20 cellular contexts compared by ENCODE assay signal in genomic region chr10:75507469-75507868, GRCh38.
DNase-seq lines count a peak whose midpoint lies in the region; ATAC-seq, FAIRE-seq and TF ChIP-seq lines count a peak whose summit lies in the region.
"Had no signal": no experiment of that assay in that cellular context is flagged by ENCODE, and none has a peak within 500 bp of the region (broad histone marks: within the 10 kb centered on the region; RNA-seq: fewer than 3 reads in every experiment).

No MANE protein-coding gene starts in this region.

- no peak overlapping the region for H3K4me3 ChIP-seq in BLaER1
- no peak overlapping the region for H3K4me3 ChIP-seq in HEK293 (ENCODE audit: low read depth, low read length)
- H3K4me3 ChIP-seq in body of pancreas: no peak overlapping the region
- no peak overlapping the region for H3K4me3 ChIP-seq in pancreas
- H3K4me3 ChIP-seq: GM23338 had no signal

- DNase-seq in body of pancreas (no peak), pancreas (no peak), dedifferentiated amniotic fluid mesenchymal stem cell (ENCODE audit: extremely low spot score) (no peak)
- DNase-seq in stimulated activated CD4-positive, alpha-beta T cell treated with anti-CD3 and anti-CD28 coated beads, Interleukin-12 subunit alpha, Interleukin-12 subunit beta, amount 100 ng/mL, for 4 hours: no peak
- DNase-seq in stimulated activated naive CD4-positive, alpha-beta T cell treated with Interleukin-2 at 50 U/mL for 16 hours (lab: John Stamatoyannopoulos, UW): no peak
- DNase-seq: BE2C; Calu3; CD4-positive, alpha-beta memory T cell; GF-D8; HCEC 1CT; KG1; MV-4-11; NCI-H510A; NCI-H748 treated with DMSO at 0.1 percent for 48 hours; SIG-M5 had no signal

- 57 to 62% methylated on average over 3 of the region's 3 CpGs for WGBS in body of pancreas, 2 donors
- WGBS in pancreas, 2 donors: 63 to 65% methylated on average over 3 of the region's 3 CpGs

- POLR2A ChIA-PET in HEK293 (lab: Yijun Ruan, JAX): interaction anchor here (1.8 kb wide), 1 partner anchor 106 kb away, joined by 11 read pairs; the partner anchor contains the start of gene ZNF503

- CTCF ChIA-PET in HEK293 (lab: Yijun Ruan, JAX): interaction anchor here (0.5 to 0.8 kb wide), 3 partner anchors 9 to 518 kb away, joined by 3 read pairs; no protein-coding TSS in a partner anchor

- TF ChIP-seq POLR2A in body of pancreas (IDR thresholded peaks at IDR 0.05): no peak

- peak overlapping the region; percentile 77 for H3K4me2 ChIP-seq in BLaER1
- H3K4me2 ChIP-seq: GM23338 had no signal

- ATAC-seq in body of pancreas (peak; percentile 38), pancreas (peak; percentile 17 to 71 (median 52)), HG03378 (IDR thresholded peaks at IDR 0.05; ENCODE audit: unreplicated experiment) (no peak)
- ATAC-seq: GM23338 had no signal

- H3K9ac ChIP-seq in BLaER1: no peak overlapping the region

- TF ChIP-seq CTCF in HEK293 (tag by site-specific recombination; IDR thresholded peaks at IDR 0.05) (no peak), body of pancreas (IDR thresholded peaks at IDR 0.05) (no peak), pancreas (IDR thresholded peaks at IDR 0.05) (no peak)

- H4K20me1 ChIP-seq in BLaER1: no peaks in the 10 kb centered on the region

- H3K27me3 ChIP-seq in BLaER1 (no peaks in the 10 kb centered on the region), body of pancreas (no peaks in the 10 kb centered on the region), pancreas (no peaks in the 10 kb centered on the region)
- H3K27me3 ChIP-seq: BE2C had no signal

- intact Hi-C loops in body of pancreas (cut with DNase I): no loop called here
- intact Hi-C loops in pancreas (cut with DNase I): no loop called here

- no peak overlapping the region for H3K27ac ChIP-seq in BLaER1
- peak overlapping the region; percentile 90 for H3K27ac ChIP-seq in HEK293 (ENCODE audit: extremely low read depth, low read depth, low read length)
- H3K27ac ChIP-seq in body of pancreas: peak overlapping the region in 3 of 4 donors; percentile 10 to 58 (median 22)
- H3K27ac ChIP-seq in pancreas: peak overlapping the region in 2 of 4 donors; percentile 5 to 17

- no peaks in the 10 kb centered on the region for H3K36me3 ChIP-seq in BLaER1
- H3K36me3 ChIP-seq in HEK293 (ENCODE audit: control insufficient read depth in 2 of 2, insufficient read depth in 1 of 2, low read length in 2 of 2): no peaks in the 10 kb centered on the region
- no peaks in the 10 kb centered on the region for H3K36me3 ChIP-seq in body of pancreas (replicated peaks in 1 of 2; ENCODE audit: insufficient read depth in 1 of 2, low read depth in 2 of 2)
- H3K36me3 ChIP-seq in pancreas: no peaks in the 10 kb centered on the region
- H3K36me3 ChIP-seq: BE2C had no signal

- no peak for FAIRE-seq in pancreas (lab: Jason Lieb, UNC)
- FAIRE-seq: A204.1 had no signal

- H3K4me1 ChIP-seq in BLaER1: peaks cover 30% of the 10 kb centered on the region
- peaks cover 22% of the 10 kb centered on the region for H3K4me1 ChIP-seq in HEK293 (ENCODE audit: control insufficient read depth, insufficient read depth, low read length)
- peaks cover 30% of the 10 kb centered on the region for H3K4me1 ChIP-seq in body of pancreas
- peaks cover 4 to 20% (median 17%) of the 10 kb centered on the region in 3 donors for H3K4me1 ChIP-seq in pancreas

- H3K9me3 ChIP-seq in BLaER1 (no peaks in the 10 kb centered on the region), HEK293 (ENCODE audit: control insufficient read depth, insufficient read depth, low read depth, low read length) (no peaks in the 10 kb centered on the region), body of pancreas (no peaks in the 10 kb centered on the region), pancreas (no peaks in the 10 kb centered on the region)
- H3K9me3 ChIP-seq: BE2C had no signal

TF ChIP-seq in HEK293, 187 proteins besides CTCF, POLR2A, EP300 and RAD21:
- no peak for TF ChIP-seq ZNF660 (tag by site-specific recombination; IDR thresholded peaks at IDR 0.05)
- TF ChIP-seq AEBP2 (tag by site-specific recombination; IDR thresholded peaks at IDR 0.05; ENCODE audit: borderline replicate concordance): no peak
- TF ChIP-seq ZNF423 (tag by site-specific recombination; IDR thresholded peaks at IDR 0.05): no peak
- no peak for TF ChIP-seq ZNF449 (tag by site-specific recombination; IDR thresholded peaks at IDR 0.05)
- TF ChIP-seq ZNF518A (tag by site-specific recombination; conservative IDR thresholded peaks at IDR 0.05; ENCODE audit: low read depth): no peak
- no peak for TF ChIP-seq ZNF830 (tag by site-specific recombination; IDR thresholded peaks at IDR 0.05; ENCODE audit: low read depth)
- TF ChIP-seq ZNF561 (tag by site-specific recombination; IDR thresholded peaks at IDR 0.05; ENCODE audit: borderline replicate concordance): no peak
- no peak for TF ChIP-seq ZNF416 (tag by site-specific recombination; IDR thresholded peaks at IDR 0.05)
- TF ChIP-seq ZNF239 (tag by site-specific recombination; IDR thresholded peaks at IDR 0.05): no peak
- TF ChIP-seq ZEB2 (tag by site-specific recombination; IDR thresholded peaks at IDR 0.05): no peak
- no peak for TF ChIP-seq ZNF19 (tag by site-specific recombination; IDR thresholded peaks at IDR 0.05; ENCODE audit: low read depth)
